ENCODE assay signal across 8 cellular contexts in the genomic region with DNA sequence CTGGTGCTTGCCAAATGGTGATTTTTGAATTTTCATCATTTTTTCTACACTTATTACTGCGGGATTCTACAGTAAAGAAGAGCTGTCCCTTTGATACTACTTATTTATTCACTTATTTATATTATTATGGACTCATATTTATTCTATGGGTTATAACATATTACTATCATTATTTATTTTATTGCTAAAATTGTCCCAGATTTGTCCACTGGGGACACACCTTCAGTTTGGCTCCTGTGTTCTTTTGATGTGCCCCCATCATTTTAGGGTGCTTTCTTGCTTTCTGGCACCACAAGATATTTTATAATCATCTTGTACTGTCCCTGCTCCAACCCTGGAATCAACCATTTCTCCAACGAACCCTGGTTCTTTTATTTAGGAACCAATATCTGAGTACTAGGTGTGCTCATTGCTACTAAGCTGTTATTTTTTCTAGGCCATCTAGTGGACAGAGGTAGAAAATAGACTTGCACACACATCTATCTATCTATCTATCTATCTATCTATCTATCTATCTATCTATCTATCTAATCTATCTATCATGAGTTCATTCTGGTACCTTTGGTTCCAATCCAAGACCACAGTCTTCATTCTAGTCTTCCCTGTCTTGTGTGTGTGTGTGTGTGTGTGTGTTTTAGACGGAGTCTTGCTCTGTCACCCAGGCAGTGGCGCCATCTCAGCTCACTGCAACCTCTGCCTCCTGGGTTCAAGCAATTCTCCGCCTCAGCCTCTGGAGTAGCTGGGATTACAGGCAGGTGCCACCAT. TPM values are rescaled to one million over a fixed set of nuclear protein-coding genes. Genes with fewer than 3 reads are reported as not detected.
DNase-seq lines count a peak whose midpoint lies in the region; ATAC-seq and TF ChIP-seq lines count a peak whose summit lies in the region.

No MANE protein-coding gene starts in this region.

- no peaks in the 10 kb centered on the region for H4K20me1 ChIP-seq in SK-N-SH (ENCODE audit: insufficient read depth)

- H2AFZ ChIP-seq in SK-N-SH (ENCODE audit: low read depth), result no peak overlapping the region

- H3K4me3 ChIP-seq in SK-N-SH (ENCODE audit: low read depth in 2 of 2, low read length in 1 of 2) (no peak overlapping the region), gastroesophageal sphincter (no peak overlapping the region)
- no peak overlapping the region for H3K4me3 ChIP-seq in CD8-positive, alpha-beta memory T cell (ENCODE audit: low read length)

- in situ Hi-C loops in ACHN (cut with HindIII; ENCODE audit: low pct_ligation_motif_present, low pct_unique_long_range_greater_than_20kb, low sequenced_read_pairs) (no loop called here), GM13976 (cut with MboI; ENCODE audit: low sequenced_read_pairs, unreplicated experiment) (no loop called here)

- no peaks in the 10 kb centered on the region for H3K4me1 Mint-ChIP-seq in activated CD4-positive, alpha-beta T cell treated with anti-CD3 and anti-CD28 coated beads, Interleukin-2, amount 10 ng/mL, durations not matched to agents 24 days and 14 days
- H3K4me1 Mint-ChIP-seq in CD8-positive, alpha-beta memory T cell, result no peaks in the 10 kb centered on the region

- no peak for TF ChIP-seq POLR2A in gastroesophageal sphincter (IDR thresholded peaks at IDR 0.05)

- peaks cover 18% of the 10 kb centered on the region for H3K27me3 Mint-ChIP-seq in activated CD4-positive, alpha-beta T cell treated with anti-CD3 and anti-CD28 coated beads, Interleukin-2, amount 10 ng/mL, durations not matched to agents 24 days and 14 days
- H3K27me3 Mint-ChIP-seq in CD8-positive, alpha-beta memory T cell, result peaks cover 4 to 24% of the 10 kb centered on the region in 2 donors

- no peak overlapping the region for H3K4me3 Mint-ChIP-seq in activated CD4-positive, alpha-beta T cell treated with anti-CD3 and anti-CD28 coated beads, Interleukin-2, amount 10 ng/mL, durations not matched to agents 24 days and 14 days
- no peak overlapping the region for H3K4me3 Mint-ChIP-seq in CD8-positive, alpha-beta memory T cell

- 63% methylated on average over 5 of the region's 5 CpGs for WGBS in SK-N-SH (ENCODE audit: low lambda C conversion rate)
- WGBS in gastroesophageal sphincter (ENCODE audit: low coverage in 1 of 2), 2 donors, result 68 to 92% methylated on average over 1 to 4 of the region's 5 CpGs

- H3K9ac ChIP-seq in SK-N-SH, result no peak overlapping the region

- no peaks in the 10 kb centered on the region for H3K36me3 Mint-ChIP-seq in activated CD4-positive, alpha-beta T cell treated with anti-CD3 and anti-CD28 coated beads, Interleukin-2, amount 10 ng/mL, durations not matched to agents 24 days and 14 days (ENCODE audit: low read depth)
- H3K36me3 Mint-ChIP-seq in CD8-positive, alpha-beta memory T cell, result no peaks in the 10 kb centered on the region

- ATAC-seq in gastroesophageal sphincter (no peak), GM19351 (IDR thresholded peaks at IDR 0.05; ENCODE audit: unreplicated experiment) (no peak)

- no peaks in the 10 kb centered on the region for H3K27me3 ChIP-seq in SK-N-SH (ENCODE audit: insufficient read depth)
- H3K27me3 ChIP-seq in gastroesophageal sphincter, result no peaks in the 10 kb centered on the region
- H3K27me3 ChIP-seq in CD8-positive, alpha-beta memory T cell (ENCODE audit: insufficient read depth, low read length, poor library complexity, severe bottlenecking), result no peaks in the 10 kb centered on the region

- H3K4me2 ChIP-seq in SK-N-SH, result no peak overlapping the region

- POLR2A ChIA-PET in SK-N-SH (lab: Yijun Ruan, JAX), result no interaction called here
- POLR2A ChIA-PET in CD8-positive, alpha-beta memory T cell (lab: Charles Lee), result no interaction called here

- H3K27ac ChIP-seq in SK-N-SH (ENCODE audit: low read depth in 2 of 2, low read length in 1 of 2), result no peak overlapping the region
- no peak overlapping the region for H3K27ac ChIP-seq in gastroesophageal sphincter
- no peak overlapping the region for H3K27ac ChIP-seq in CD8-positive, alpha-beta memory T cell (ENCODE audit: low read depth, low read length)

- no peaks in the 10 kb centered on the region for H3K79me2 ChIP-seq in SK-N-SH (ENCODE audit: insufficient read depth)

- H3K9me3 ChIP-seq in SK-N-SH (no peaks in the 10 kb centered on the region), gastroesophageal sphincter (no peaks in the 10 kb centered on the region)
- no peaks in the 10 kb centered on the region for H3K9me3 ChIP-seq in CD8-positive, alpha-beta memory T cell (ENCODE audit: low read length)

- H3K9me3 Mint-ChIP-seq in activated CD4-positive, alpha-beta T cell treated with anti-CD3 and anti-CD28 coated beads, Interleukin-2, amount 10 ng/mL, durations not matched to agents 24 days and 14 days, result no peaks in the 10 kb centered on the region
- no peaks in the 10 kb centered on the region for H3K9me3 Mint-ChIP-seq in CD8-positive, alpha-beta memory T cell

- intact Hi-C loops in activated CD4-positive, alpha-beta T cell treated with anti-CD3 and anti-CD28 coated beads, Interleukin-2, amount 10 ng/mL, durations not matched to agents 24 days and 14 days (cut with micrococcal nuclease), result no loop called here

- TF ChIP-seq CTCF in GM13976 (IDR thresholded peaks at IDR 0.05; ENCODE audit: borderline replicate concordance, control extremely low read depth, extremely low read depth, insufficient read depth, missing control alignments) (peak; percentile 16), SK-N-SH (IDR thresholded peaks at IDR 0.05) (peak; percentile 66), gastroesophageal sphincter (IDR thresholded peaks at IDR 0.05) (peak in 3 of 4 experiments; percentile 16 to 21 (median 16))

- H3F3A ChIP-seq in SK-N-SH (replicated peaks; ENCODE audit: insufficient read depth), result no peaks in the 10 kb centered on the region

- no peak overlapping the region for H3K27ac Mint-ChIP-seq in activated CD4-positive, alpha-beta T cell treated with anti-CD3 and anti-CD28 coated beads, Interleukin-2, amount 10 ng/mL, durations not matched to agents 24 days and 14 days
- no peak overlapping the region for H3K27ac Mint-ChIP-seq in CD8-positive, alpha-beta memory T cell

- DNase-seq in ACHN, result peak; percentile 30
- no peak for DNase-seq in GM13976 (ENCODE audit: low spot score)
- DNase-seq in SK-N-SH, result no peak
- DNase-seq in activated CD4-positive, alpha-beta T cell treated with anti-CD3 and anti-CD28 coated beads, Interleukin-2, amount 10 ng/mL, durations not matched to agents 24 days and 14 days, result no peak
- DNase-seq in NCI-H187 treated with DMSO at 0.1 percent for 48 hours (lab: John Stamatoyannopoulos, UW), result no peak
- no peak for DNase-seq in CD8-positive, alpha-beta memory T cell

- H3K36me3 ChIP-seq in SK-N-SH (replicated peaks in 1 of 2; ENCODE audit: control insufficient read depth in 1 of 2, insufficient read depth in 2 of 2, low read length in 1 of 2) (no peaks in the 10 kb centered on the region), gastroesophageal sphincter (no peaks in the 10 kb centered on the region)
- no peaks in the 10 kb centered on the region for H3K36me3 ChIP-seq in CD8-positive, alpha-beta memory T cell (ENCODE audit: insufficient read depth, low read length)

- no peaks in the 10 kb centered on the region for H3K9me2 ChIP-seq in SK-N-SH

- H3K4me1 ChIP-seq in SK-N-SH (ENCODE audit: control insufficient read depth in 1 of 2, insufficient read depth in 2 of 2, low read depth in 1 of 2, low read length in 1 of 2) (no peaks in the 10 kb centered on the region), gastroesophageal sphincter (no peaks in the 10 kb centered on the region)
- H3K4me1 ChIP-seq in CD8-positive, alpha-beta memory T cell (ENCODE audit: insufficient read depth, low read length), result no peaks in the 10 kb centered on the region

- TF ChIP-seq EP300 in SK-N-SH (IDR thresholded peaks at IDR 0.05; ENCODE audit: borderline replicate concordance in 1 of 2, low read depth in 1 of 2, low read length in 1 of 2) (no peak), gastroesophageal sphincter (IDR thresholded peaks at IDR 0.05) (no peak)

- TF ChIP-seq RAD21 in SK-N-SH (IDR thresholded peaks at IDR 0.05; ENCODE audit: low read length), result no peak

- CTCF ChIA-PET in SK-N-SH (lab: Yijun Ruan, JAX), result interaction anchor here (0.6 to 2.2 kb wide), 14 partner anchors 11 to 830 kb away, joined by 3 to 11 read pairs (median 4); partner anchors contain the start of genes ACAA1 and OXSR1
- CTCF ChIA-PET in CD8-positive, alpha-beta memory T cell (lab: Charles Lee), result interaction anchor here (1.6 to 3.5 kb wide), 2 partner anchors 48 to 180 kb away, joined by 5 to 31 read pairs; partner anchors contain the start of gene XYLB

TF ChIP-seq in SK-N-SH, 30 proteins besides CTCF, POLR2A, EP300 and RAD21:
- TF ChIP-seq RCOR1 (IDR thresholded peaks at IDR 0.05; ENCODE audit: low read length) (no peak), SMC3 (IDR thresholded peaks at IDR 0.05; ENCODE audit: low read depth, low read length) (0 out of 2 replicates have a peak, but pooled peaks have one; percentile 16)

RNA-seq across cellular contexts. Expression of gene SLC22A14, which starts 16.0 kb away (rescaled TPM):
- polyA plus RNA-seq in SK-N-SH (2012; rRNA removed), result 0.10 and 0.16 TPM in 2 replicates
- polyA plus RNA-seq in SK-N-SH (2012; cell fraction: cytosol; rRNA removed), result 0.03 TPM in 1 of 2 replicates, not detected in the other
- polyA plus RNA-seq in SK-N-SH (2012; cell fraction: nucleus; rRNA removed), result 0.58 and 0.99 TPM in 2 replicates
- total RNA-seq in gastroesophageal sphincter, result under 1 TPM in 1 of 4 donors, not detected in 3; 0.13 TPM
- total RNA-seq in activated CD4-positive, alpha-beta T cell treated with anti-CD3 and anti-CD28 coated beads, Interleukin-2, amount 10 ng/mL, durations not matched to agents 24 days and 14 days, result not detected in 2 replicates
- not detected for total RNA-seq in CD8-positive, alpha-beta memory T cell
- polyA plus RNA-seq in CD8-positive, alpha-beta memory T cell, result not detected

RNA-seq across cellular contexts. Expression of gene SLC22A13, which starts 32.5 kb away (rescaled TPM):
- 0.08 and 0.29 TPM in 2 replicates for polyA plus RNA-seq in SK-N-SH (2012; rRNA removed)
- 0.01 and 0.04 TPM in 2 replicates for polyA plus RNA-seq in SK-N-SH (2012; cell fraction: cytosol; rRNA removed)
- 1.4 TPM in 2 replicates for polyA plus RNA-seq in SK-N-SH (2012; cell fraction: nucleus; rRNA removed)
- 1 to 10 TPM in 1 of 4 donors, under 1 TPM in 3; 0.16 to 1.3 (median 0.69) TPM for total RNA-seq in gastroesophageal sphincter
- 0.47 and 0.54 TPM in 2 replicates for total RNA-seq in activated CD4-positive, alpha-beta T cell treated with anti-CD3 and anti-CD28 coated beads, Interleukin-2, amount 10 ng/mL, durations not matched to agents 24 days and 14 days
- total RNA-seq in CD8-positive, alpha-beta memory T cell, result under 1 TPM; 0.28 to 0.44 TPM
- 0.12 TPM for polyA plus RNA-seq in CD8-positive, alpha-beta memory T cell

RNA-seq across cellular contexts. Expression of gene XYLB, which starts 48.5 kb away (rescaled TPM):
- 2.7 and 3.6 TPM in 2 replicates for polyA plus RNA-seq in SK-N-SH (2012; rRNA removed)
- polyA plus RNA-seq in SK-N-SH (2012; cell fraction: cytosol; rRNA removed), result 1.4 and 1.9 TPM in 2 replicates
- polyA plus RNA-seq in SK-N-SH (2012; cell fraction: nucleus; rRNA removed), result 8.6 and 9.6 TPM in 2 replicates
- 1 to 10 TPM in 3 of 4 donors, under 1 TPM in 1; 0.87 to 2.2 (median 1.8) TPM for total RNA-seq in gastroesophageal sphincter
- total RNA-seq in activated CD4-positive, alpha-beta T cell treated with anti-CD3 and anti-CD28 coated beads, Interleukin-2, amount 10 ng/mL, durations not matched to agents 24 days and 14 days, result 11.1 and 11.6 TPM in 2 replicates
- total RNA-seq in CD8-positive, alpha-beta memory T cell, result 1 to 10 TPM; 5.7 to 6.2 TPM
- 0.15 TPM for polyA plus RNA-seq in CD8-positive, alpha-beta memory T cell

Comparison
In these comparisons a context has a peak if more than half of its experiments do, and no peak if none do; other contexts are left out.
1. CTCF ChIP-seq: peak in every context shown above with its lines; median percentile 66 in SK-N-SH; 16 in GM13976; 16 in gastroesophageal sphincter.